In the genomic region with DNA sequence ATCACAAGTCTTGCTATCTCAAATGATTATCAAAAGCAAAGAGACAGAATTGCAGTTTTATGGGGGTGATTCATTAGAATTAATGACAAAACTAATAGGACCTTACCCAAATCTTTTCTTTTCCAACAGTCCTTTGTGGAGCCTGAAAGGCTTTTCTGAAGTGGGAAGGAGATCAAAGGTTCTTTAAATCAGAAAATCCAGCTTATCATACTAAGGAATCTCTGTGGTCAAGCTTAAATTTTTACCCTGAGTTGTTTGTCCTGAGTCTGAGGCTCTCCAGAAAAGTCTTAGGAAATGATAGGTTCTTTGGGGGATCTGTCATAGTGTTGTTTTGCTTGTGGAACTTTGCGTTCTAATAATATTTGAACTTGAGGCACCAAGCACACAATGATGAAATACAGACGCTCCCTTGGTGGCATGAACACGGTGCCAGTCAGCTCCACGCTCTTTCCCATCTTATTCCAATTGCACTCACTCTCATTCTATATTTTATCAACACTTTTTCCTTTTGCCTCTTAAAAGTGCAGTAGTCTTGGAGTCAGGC, we compare ENCODE assay signal across 15 cellular contexts. TPM values are rescaled to one million over a fixed set of nuclear protein-coding genes. Genes with fewer than 3 reads are reported as not detected.
DNase-seq lines count a peak whose midpoint lies in the region; ATAC-seq and TF ChIP-seq lines count a peak whose summit lies in the region.
"Had no signal": no experiment of that assay in that cellular context is flagged by ENCODE, and none has a peak within 500 bp of the region (broad histone marks: within the 10 kb centered on the region; RNA-seq: fewer than 3 reads in every experiment).

No MANE protein-coding gene starts in this region.

- peak; percentile 72 for DNase-seq in M059J (ENCODE audit: low read depth)
- peak; percentile 6 for DNase-seq in brain microvascular endothelial cell
- DNase-seq in left ventricle myocardium superior: no peak
- no peak for DNase-seq in pons (ENCODE audit: low spot score)
- DNase-seq in mucosa of gallbladder (ENCODE audit: low spot score): no peak
- no peak for DNase-seq in kidney glomerular epithelial cell (lab: John Stamatoyannopoulos, UW)
- DNase-seq: EL, H7, NCI-H187, NCI-H2171, NCI-H774, Right ventricle myocardium superior had no signal

- in situ Hi-C loops in brain microvascular endothelial cell (cut with HindIII; ENCODE audit: low pct_ligation_motif_present, low sequenced_read_pairs): no loop called here

- peaks cover 3% of the 10 kb centered on the region for H3K27me3 ChIP-seq in brain microvascular endothelial cell (replicated peaks)
- H3K27me3 ChIP-seq: BLaER1 treated with 17β-estradiol and CSF1 and Interleukin-3, amounts not matched to agents 10 nM and 100 nM had no signal

- no peak for TF ChIP-seq CTCF in brain microvascular endothelial cell (IDR thresholded peaks at IDR 0.05; ENCODE audit: low read depth, low read length, missing control alignments)

- no peak for ATAC-seq in left ventricle myocardium superior
- ATAC-seq: Panc1 had no signal

- H3K4me1 ChIP-seq in mesodermal cell (ENCODE audit: control insufficient read depth, insufficient read depth, low read length, poor library complexity, severe bottlenecking): peaks cover 22% of the 10 kb centered on the region
- H3K4me1 ChIP-seq: BLaER1 treated with 17β-estradiol and CSF1 and Interleukin-3, amounts not matched to agents 10 nM and 100 nM had no signal

- 82 to 93% methylated on average over 3 to 4 of the region's 4 CpGs for WGBS in mesodermal cell (ENCODE audit: insufficient coverage in 2 of 2), 2 experiments

- no peak overlapping the region for H3K4me3 ChIP-seq in brain microvascular endothelial cell (ENCODE audit: low read depth, low read length)
- no peak overlapping the region for H3K4me3 ChIP-seq in mesodermal cell (ENCODE audit: extremely low read depth, insufficient read depth, low read length, poor library complexity, severe bottlenecking)
- H3K4me3 ChIP-seq: BLaER1 treated with 17β-estradiol and CSF1 and Interleukin-3, amounts not matched to agents 10 nM and 100 nM had no signal

- H3K9me3 ChIP-seq in mesodermal cell (ENCODE audit: control insufficient read depth, low read length): no peaks in the 10 kb centered on the region
- H3K9me3 ChIP-seq: BLaER1 treated with 17β-estradiol and CSF1 and Interleukin-3, amounts not matched to agents 10 nM and 100 nM had no signal

- no peaks in the 10 kb centered on the region for H3K36me3 ChIP-seq in brain microvascular endothelial cell (replicated peaks)
- H3K36me3 ChIP-seq in mesodermal cell (ENCODE audit: control insufficient read depth, insufficient read depth, low read length): no peaks in the 10 kb centered on the region
- H3K36me3 ChIP-seq: BLaER1 treated with 17β-estradiol and CSF1 and Interleukin-3, amounts not matched to agents 10 nM and 100 nM had no signal

- H3K27ac ChIP-seq in brain microvascular endothelial cell (no peak overlapping the region), mesodermal cell (ENCODE audit: low read depth, low read length, severe bottlenecking) (peak overlapping the region; percentile 30)
- H3K27ac ChIP-seq: BLaER1 treated with 17β-estradiol and CSF1 and Interleukin-3, amounts not matched to agents 10 nM and 100 nM had no signal

- intact Hi-C loops in left ventricle myocardium superior (cut with micrococcal nuclease): no loop called here

RNA-seq across cellular contexts. Expression of gene COL24A1, which starts 38.0 kb away (rescaled TPM):
- total RNA-seq in M059J (2014; rRNA removed; shearing (Covaris generic)): 0.69 and 2.2 TPM in 2 replicates
- 3.1 TPM for polyA plus RNA-seq in mesodermal cell (2013, experiment 1 of 2)
- 3.7 TPM for polyA plus RNA-seq in mesodermal cell (2013, experiment 2 of 2)
- total RNA-seq in left ventricle myocardium superior (0.82 TPM), mucosa of gallbladder (1.5 TPM)

Comparison
In these comparisons a context has a peak if more than half of its experiments do, and no peak if none do; other contexts are left out.
1. DNase-seq: peak in M059J (single experiment) and brain microvascular endothelial cell (single experiment); none in left ventricle myocardium superior (single experiment), pons (single experiment), mucosa of gallbladder (single experiment) and kidney glomerular epithelial cell (single experiment).